Comparison of ENCODE assay signal across 1 cellular context in genomic region chr2:144372484-144373195, GRCh38.
TF ChIP-seq lines count a peak whose summit lies in the region.

No MANE protein-coding gene starts in this region.

TF ChIP-seq in H1, 55 proteins besides CTCF, POLR2A, EP300 and RAD21 (continued from another document):
- no peak for TF ChIP-seq SRF (IDR thresholded peaks at IDR 0.05; ENCODE audit: low read depth, low read length)
- TF ChIP-seq KDM5A (IDR thresholded peaks at IDR 0.05; ENCODE audit: low read length), result no peak
- TF ChIP-seq KDM1A (IDR thresholded peaks at IDR 0.05; ENCODE audit: borderline replicate concordance, low read length), result no peak
- TF ChIP-seq NRF1 (IDR thresholded peaks at IDR 0.05; ENCODE audit: low read depth, low read length), result no peak
- no peak for TF ChIP-seq MAX (IDR thresholded peaks at IDR 0.05)
- TF ChIP-seq JUN (IDR thresholded peaks at IDR 0.05; ENCODE audit: low read depth, low read length), result no peak
- no peak for TF ChIP-seq E2F6 (IDR thresholded peaks at IDR 0.05)
